ENCODE assay signal across 8 cellular contexts in the genomic region with DNA sequence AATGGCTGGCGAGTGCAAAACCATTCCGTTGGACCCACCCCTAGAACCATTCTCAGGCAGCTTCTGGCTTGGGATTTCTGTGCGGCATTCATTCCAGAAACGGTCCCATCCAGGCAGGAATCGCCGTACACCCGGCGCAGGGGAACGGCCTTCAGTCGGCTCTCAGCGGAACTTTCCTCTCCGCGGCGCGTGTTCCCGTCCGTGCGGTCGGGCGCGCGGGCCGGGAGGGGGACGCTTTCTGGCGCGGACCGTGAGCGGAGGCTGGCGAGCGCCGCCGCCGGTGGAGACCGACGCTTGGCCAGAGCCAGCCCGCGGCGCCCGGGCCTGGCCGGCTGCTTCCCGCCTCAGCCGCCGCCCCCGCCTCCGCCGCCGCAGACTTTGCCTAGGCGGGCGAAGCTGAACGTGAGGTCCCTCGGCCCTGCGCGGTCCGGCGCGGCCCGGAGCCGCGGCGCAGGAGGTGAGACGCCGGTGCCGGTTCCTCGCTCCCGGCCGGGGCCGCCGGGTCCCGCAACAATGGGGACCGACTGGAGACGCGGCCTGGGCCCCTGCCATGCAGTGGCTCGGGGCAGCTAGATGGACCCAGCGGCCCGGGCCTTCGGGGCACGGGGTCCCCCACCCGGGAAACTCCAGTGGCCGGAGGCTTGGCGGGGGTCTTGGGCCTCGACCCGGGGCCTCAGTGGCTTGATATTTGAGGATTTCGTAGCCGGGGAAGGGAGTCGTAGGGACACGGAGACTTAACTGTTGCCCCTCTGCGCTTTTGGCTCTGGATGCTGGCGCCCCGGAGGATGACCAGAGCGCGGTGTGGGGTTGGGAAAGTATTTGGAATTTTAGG. TPM values are rescaled to one million over a fixed set of nuclear protein-coding genes. Genes with fewer than 3 reads are reported as not detected.
DNase-seq lines count a peak whose midpoint lies in the region; ATAC-seq lines count a peak whose summit lies in the region.

A gene with protein sequence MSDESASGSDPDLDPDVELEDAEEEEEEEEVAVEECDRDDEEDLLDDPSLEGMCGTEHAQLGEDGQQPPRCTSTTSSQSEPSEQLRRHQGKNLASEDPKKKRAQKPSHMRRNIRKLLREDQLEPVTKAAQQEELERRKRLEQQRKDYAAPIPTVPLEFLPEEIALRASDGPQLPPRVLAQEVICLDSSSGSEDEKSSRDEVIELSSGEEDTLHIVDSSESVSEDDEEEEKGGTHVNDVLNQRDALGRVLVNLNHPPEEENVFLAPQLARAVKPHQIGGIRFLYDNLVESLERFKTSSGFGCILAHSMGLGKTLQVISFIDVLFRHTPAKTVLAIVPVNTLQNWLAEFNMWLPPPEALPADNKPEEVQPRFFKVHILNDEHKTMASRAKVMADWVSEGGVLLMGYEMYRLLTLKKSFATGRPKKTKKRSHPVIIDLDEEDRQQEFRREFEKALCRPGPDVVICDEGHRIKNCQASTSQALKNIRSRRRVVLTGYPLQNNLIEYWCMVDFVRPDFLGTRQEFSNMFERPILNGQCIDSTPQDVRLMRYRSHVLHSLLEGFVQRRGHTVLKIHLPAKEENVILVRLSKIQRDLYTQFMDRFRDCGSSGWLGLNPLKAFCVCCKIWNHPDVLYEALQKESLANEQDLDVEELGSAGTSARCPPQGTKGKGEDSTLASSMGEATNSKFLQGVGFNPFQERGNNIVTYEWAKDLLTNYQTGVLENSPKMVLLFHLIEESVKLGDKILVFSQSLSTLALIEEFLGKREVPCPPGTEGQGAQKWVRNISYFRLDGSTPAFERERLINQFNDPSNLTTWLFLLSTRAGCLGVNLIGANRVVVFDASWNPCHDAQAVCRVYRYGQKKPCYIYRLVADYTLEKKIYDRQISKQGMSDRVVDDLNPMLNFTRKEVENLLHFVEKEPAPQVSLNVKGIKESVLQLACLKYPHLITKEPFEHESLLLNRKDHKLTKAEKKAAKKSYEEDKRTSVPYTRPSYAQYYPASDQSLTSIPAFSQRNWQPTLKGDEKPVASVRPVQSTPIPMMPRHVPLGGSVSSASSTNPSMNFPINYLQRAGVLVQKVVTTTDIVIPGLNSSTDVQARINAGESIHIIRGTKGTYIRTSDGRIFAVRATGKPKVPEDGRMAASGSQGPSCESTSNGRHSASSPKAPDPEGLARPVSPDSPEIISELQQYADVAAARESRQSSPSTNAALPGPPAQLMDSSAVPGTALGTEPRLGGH (N-terminal part only) (plus strand): TSS at position 261 of the 832 bp plus-strand sequence. CDS start 51,702 bp downstream, outside the sequence.

- no peaks in the 10 kb centered on the region for H3K27me3 Mint-ChIP-seq in memory B cell

- no peaks in the 10 kb centered on the region for H3K9me3 Mint-ChIP-seq in memory B cell

- H3K4me1 ChIP-seq in BLaER1 treated with 17β-estradiol and CSF1 and Interleukin-3, amounts not matched to agents 10 nM and 100 nM: peaks cover 23 to 32% (median 26%) of the 10 kb centered on the region in 10 experiments
- H3K4me1 ChIP-seq in effector memory CD4-positive, alpha-beta T cell (ENCODE audit: control insufficient read depth, insufficient read depth, low read length, poor library complexity, severe bottlenecking): peaks cover 9% of the 10 kb centered on the region

- peak within 1 kb of the TSS; percentile 78 to 93 (median 89) for H3K4me2 ChIP-seq in BLaER1 treated with 17β-estradiol and CSF1 and Interleukin-3, amounts not matched to agents 10 nM and 100 nM

- DNase-seq in NCI-H82 treated with DMSO at 0.1 percent for 48 hours (lab: John Stamatoyannopoulos, UW; ENCODE audit: unreplicated experiment) (peak; percentile 43), memory B cell (ENCODE audit: low spot score in 2 of 2) (peak; percentile 72 to 85)
- DNase-seq in effector memory CD4-positive, alpha-beta T cell: peak; percentile 49 to 55 (median 54)
- peak; percentile 66 for DNase-seq in stimulated activated CD8-positive, alpha-beta memory T cell treated with anti-CD3 and anti-CD28 coated beads, Interleukin-12 subunit alpha, Interleukin-12 subunit beta, amount 100 ng/mL, for 1 hour (ENCODE audit: low read depth)

- peaks cover 22% of the 10 kb centered on the region for H3K4me1 Mint-ChIP-seq in memory B cell

- peak within 1 kb of the TSS; percentile 86 to 96 (median 92) for H3K27ac ChIP-seq in BLaER1 treated with 17β-estradiol and CSF1 and Interleukin-3, amounts not matched to agents 10 nM and 100 nM
- H3K27ac ChIP-seq in effector memory CD4-positive, alpha-beta T cell (ENCODE audit: insufficient read depth, low read length, poor library complexity, severe bottlenecking): peak within 1 kb of the TSS; percentile 70

- peak within 1 kb of the TSS; percentile 77 to 99 (median 90) for H3K4me3 ChIP-seq in BLaER1 treated with 17β-estradiol and CSF1 and Interleukin-3, amounts not matched to agents 10 nM and 100 nM
- H3K4me3 ChIP-seq in effector memory CD4-positive, alpha-beta T cell (ENCODE audit: insufficient read depth, low read depth, low read length, poor library complexity, severe bottlenecking): peak within 1 kb of the TSS; percentile 82

- CTCF ChIA-PET in activated CD8-positive, alpha-beta memory T cell treated with anti-CD3 and anti-CD28 coated beads for 36 hours (lab: Charles Lee): interaction anchor here (1.1 to 1.2 kb wide), 2 partner anchors 26 to 147 kb away, joined by 3 to 4 read pairs; no protein-coding TSS in a partner anchor

- H3K9me3 ChIP-seq in BLaER1 treated with 17β-estradiol and CSF1 and Interleukin-3, amounts not matched to agents 10 nM and 100 nM (replicated peaks in 1 of 11): no peaks in the 10 kb centered on the region
- no peaks in the 10 kb centered on the region for H3K9me3 ChIP-seq in effector memory CD4-positive, alpha-beta T cell (ENCODE audit: control insufficient read depth, low read length)

- H3K36me3 ChIP-seq in BLaER1 treated with 17β-estradiol and CSF1 and Interleukin-3, amounts not matched to agents 10 nM and 100 nM: peaks cover 18 to 36% (median 26%) of the 10 kb centered on the region in 11 experiments; a peak in 21 of 22 replicates
- H3K36me3 ChIP-seq in effector memory CD4-positive, alpha-beta T cell (ENCODE audit: control insufficient read depth, insufficient read depth, low read length): no peaks in the 10 kb centered on the region

- H3K36me3 Mint-ChIP-seq in memory B cell: peaks cover 3% of the 10 kb centered on the region

- peaks cover 0 to 49% (median 42%) of the 10 kb centered on the region in 11 experiments; a peak in 17 of 22 replicates for H4K20me1 ChIP-seq in BLaER1 treated with 17β-estradiol and CSF1 and Interleukin-3, amounts not matched to agents 10 nM and 100 nM

- POLR2A ChIA-PET in activated CD8-positive, alpha-beta memory T cell treated with anti-CD3 and anti-CD28 coated beads for 36 hours (lab: Charles Lee): interaction anchor here (0.8 to 2.4 kb wide), 2 partner anchors 16 to 39 kb away, joined by 4 to 14 read pairs; a partner anchor contains a TSS

- peak within 1 kb of the TSS; percentile 92 to 99 (median 96) for H3K9ac ChIP-seq in BLaER1 treated with 17β-estradiol and CSF1 and Interleukin-3, amounts not matched to agents 10 nM and 100 nM

- no peaks in the 10 kb centered on the region for H3K27me3 ChIP-seq in BLaER1 treated with 17β-estradiol and CSF1 and Interleukin-3, amounts not matched to agents 10 nM and 100 nM
- H3K27me3 ChIP-seq in effector memory CD4-positive, alpha-beta T cell (replicated peaks; ENCODE audit: control insufficient read depth, insufficient read depth, low read length, poor library complexity, severe bottlenecking): no peaks in the 10 kb centered on the region

- peak within 1 kb of the TSS; percentile 88 for H3K27ac Mint-ChIP-seq in memory B cell

- ATAC-seq in GM19035 (IDR thresholded peaks at IDR 0.05; ENCODE audit: unreplicated experiment): peak; percentile 87
- ATAC-seq in HG03432 (IDR thresholded peaks at IDR 0.05; ENCODE audit: unreplicated experiment): peak; percentile 81
- peak; percentile 94 for ATAC-seq in memory B cell (ENCODE audit: low read depth)

- peak within 1 kb of the TSS; percentile 87 for H3K4me3 Mint-ChIP-seq in memory B cell

RNA-seq across cellular contexts. Expression of the gene that starts here (rescaled TPM):
- 10 to 100 TPM; 34.8 to 35.3 TPM for total RNA-seq in activated CD8-positive, alpha-beta memory T cell treated with anti-CD3 and anti-CD28 coated beads for 36 hours

Comparison
In these comparisons a context has a peak if more than half of its experiments do, and no peak if none do; other contexts are left out.
1. Peak in every context shown above with its lines: DNase-seq, ATAC-seq, H3K4me3 ChIP-seq and H3K27ac ChIP-seq.